In genomic region chr3:47473391-47473790, GRCh38 we compare ENCODE assay signal across 13 cellular contexts. TPM values are rescaled to one million over a fixed set of nuclear protein-coding genes. Genes with fewer than 3 reads are reported as not detected.
A peak's percentile ranks its signal among the peaks of the same experiment; 100 is the strongest.
DNase-seq lines count a peak whose midpoint lies in the region; ATAC-seq and TF ChIP-seq lines count a peak whose summit lies in the region.
"Had no signal": no experiment of that assay in that cellular context is flagged by ENCODE, and none has a peak within 500 bp of the region (broad histone marks: within the 10 kb centered on the region; RNA-seq: fewer than 3 reads in every experiment).

No MANE protein-coding gene starts in this region.

- peaks cover 33% of the 10 kb centered on the region for H3K4me1 ChIP-seq in CD8-positive, alpha-beta memory T cell (ENCODE audit: insufficient read depth, low read length)
- H3K4me1 ChIP-seq in IMR-90 (ENCODE audit: control insufficient read depth, insufficient read depth, low read length) (peaks cover 2% of the 10 kb centered on the region; the same call in 1 of the 2 replicates), adrenal gland (replicated peaks in 1 of 2) (peaks cover 22 to 53% of the 10 kb centered on the region in 2 donors)

- no peak overlapping the region for H2BK5ac ChIP-seq in IMR-90 (ENCODE audit: low read depth, low read length, poor library complexity, severe bottlenecking)

- H3K36me3 Mint-ChIP-seq in CD8-positive, alpha-beta memory T cell = peaks cover 0 to 8% (median 3%) of the 10 kb centered on the region in 3 donors
- H3K36me3 Mint-ChIP-seq in naive thymus-derived CD8-positive, alpha-beta T cell = peaks cover 0 to 7% (median 3%) of the 10 kb centered on the region in 3 donors

- no peak overlapping the region for H3K4me3 ChIP-seq in CD8-positive, alpha-beta memory T cell (ENCODE audit: low read length)
- no peak overlapping the region for H3K4me3 ChIP-seq in IMR-90 (ENCODE audit: insufficient read depth, low read depth, low read length)
- H3K4me3 ChIP-seq in adrenal gland = peak overlapping the region in 1 of 4 donors; percentile 94
- H3K4me3 ChIP-seq: MG63, ovary had no signal

- H2BK15ac ChIP-seq in IMR-90 (ENCODE audit: low read depth, low read length) = no peak overlapping the region

- intact Hi-C loops in IMR-90 (cut with micrococcal nuclease) (no loop called here), adrenal gland (cut with DNase I) (no loop called here)

- H3K36me3 ChIP-seq in CD8-positive, alpha-beta memory T cell (ENCODE audit: insufficient read depth, low read length) = no peaks in the 10 kb centered on the region
- H3K36me3 ChIP-seq in IMR-90 (ENCODE audit: control insufficient read depth, insufficient read depth, low read length) (no peaks in the 10 kb centered on the region), adrenal gland (replicated peaks in 1 of 2) (no peaks in the 10 kb centered on the region)
- H3K36me3 ChIP-seq: MG63, ovary had no signal

- H3K9me3 ChIP-seq in CD8-positive, alpha-beta memory T cell (ENCODE audit: low read length) = no peaks in the 10 kb centered on the region
- H3K9me3 ChIP-seq in IMR-90 (ENCODE audit: control insufficient read depth, insufficient read depth, low read length) = no peaks in the 10 kb centered on the region
- H3K9me3 ChIP-seq in adrenal gland (replicated peaks in 1 of 3) = no peaks in the 10 kb centered on the region
- H3K9me3 ChIP-seq: MG63, ovary had no signal

- TF ChIP-seq POLR2A in IMR-90 (IDR thresholded peaks at IDR 0.05; ENCODE audit: low read depth, low read length) (no peak), adrenal gland (IDR thresholded peaks at IDR 0.05) (no peak)

- TF ChIP-seq RAD21 in IMR-90 (IDR thresholded peaks at IDR 0.05; ENCODE audit: low read length) = no peak

- H3K4me1 Mint-ChIP-seq in CD8-positive, alpha-beta memory T cell = peaks cover 33 to 60% (median 49%) of the 10 kb centered on the region in 3 donors
- H3K4me1 Mint-ChIP-seq in naive thymus-derived CD8-positive, alpha-beta T cell = peaks cover 19 to 54% (median 52%) of the 10 kb centered on the region in 4 donors

- no TSS peak for BruUV-seq in IMR-90 (replicated peaks; lab: Mats Ljungman, UMichigan)

- dilution Hi-C loops in IMR-90 (cut with HindIII; ENCODE audit: low sequenced_read_pairs, unreplicated experiment) = no loop called here

- no peak overlapping the region for H3K4ac ChIP-seq in IMR-90 (ENCODE audit: low read depth, low read length)

- H3K9ac ChIP-seq in IMR-90 (ENCODE audit: low read depth, low read length) = no peak overlapping the region

- peak overlapping the region; percentile 21 to 85 (median 72) for H3K27ac Mint-ChIP-seq in CD8-positive, alpha-beta memory T cell
- H3K27ac Mint-ChIP-seq in naive thymus-derived CD8-positive, alpha-beta T cell = peak overlapping the region; percentile 56 to 86 (median 70)
- H3K27ac Mint-ChIP-seq: dendritic cell treated with granulocyte-macrophage colony-stimulating factor and Interleukin-4, amounts not matched to agents 40 ng/mL and 50 ng/mL, for 4 days had no signal

- DNase-seq in CD8-positive, alpha-beta memory T cell = no peak
- no peak for DNase-seq in IMR-90
- peak in 1 of 7 donors; percentile 45 for DNase-seq in adrenal gland
- no peak for DNase-seq in naive thymus-derived CD8-positive, alpha-beta T cell
- no peak for DNase-seq in Ammon's horn (ENCODE audit: low spot score)
- DNase-seq: activated CD4-positive, CD25-positive, alpha-beta regulatory T cell; MG63; ovary; SHP77 treated with DMSO at 0.1 percent for 48 hours had no signal

- CTCF ChIA-PET in CD8-positive, alpha-beta memory T cell (lab: Charles Lee) = interaction anchor here (1.4 kb wide), 1 partner anchor 52 kb away, joined by 5 read pairs; no protein-coding TSS in a partner anchor
- CTCF ChIA-PET in IMR-90 (lab: Yijun Ruan, JAX) = no interaction called here

- peak overlapping the region; percentile 64 to 84 (median 73) for H3K4me3 Mint-ChIP-seq in CD8-positive, alpha-beta memory T cell
- H3K4me3 Mint-ChIP-seq in naive thymus-derived CD8-positive, alpha-beta T cell = peak overlapping the region; percentile 54 to 95 (median 77)
- H3K4me3 Mint-ChIP-seq: dendritic cell treated with granulocyte-macrophage colony-stimulating factor and Interleukin-4, amounts not matched to agents 40 ng/mL and 50 ng/mL, for 4 days had no signal

- peaks cover 11 to 50% of the 10 kb centered on the region in 2 experiments for H3K79me1 ChIP-seq in IMR-90 (ENCODE audit: low read depth in 1 of 2, low read length in 2 of 2)

- in situ Hi-C loops in IMR-90 (cut with MboI; ENCODE audit: low sequenced_read_pairs) = no loop called here

- H3K27me3 ChIP-seq in CD8-positive, alpha-beta memory T cell (ENCODE audit: insufficient read depth, low read length, poor library complexity, severe bottlenecking) = no peaks in the 10 kb centered on the region
- H3K27me3 ChIP-seq in IMR-90 (ENCODE audit: control insufficient read depth, insufficient read depth, low read length) (no peaks in the 10 kb centered on the region), adrenal gland (no peaks in the 10 kb centered on the region)
- H3K27me3 ChIP-seq: MG63, ovary had no signal

- no peak for TF ChIP-seq CTCF in IMR-90 (conservative IDR thresholded peaks at IDR 0.05; ENCODE audit: low read depth, low read length)
- TF ChIP-seq CTCF in adrenal gland (IDR thresholded peaks at IDR 0.05) = no peak

- POLR2A ChIA-PET in CD8-positive, alpha-beta memory T cell (lab: Charles Lee) = no interaction called here
- POLR2A ChIA-PET in IMR-90 (lab: Charles Lee; ENCODE audit: unreplicated experiment) = no interaction called here
- POLR2A ChIA-PET in naive thymus-derived CD8-positive, alpha-beta T cell (lab: Charles Lee) = interaction anchor here (1.5 kb wide), 1 partner anchor 308 kb away, joined by 3 read pairs; no protein-coding TSS in a partner anchor

- no peaks in the 10 kb centered on the region for H3K27me3 Mint-ChIP-seq in CD8-positive, alpha-beta memory T cell
- H3K27me3 Mint-ChIP-seq in naive thymus-derived CD8-positive, alpha-beta T cell = no peaks in the 10 kb centered on the region
- H3K27me3 Mint-ChIP-seq: dendritic cell treated with granulocyte-macrophage colony-stimulating factor and Interleukin-4, amounts not matched to agents 40 ng/mL and 50 ng/mL, for 4 days had no signal

- H4K91ac ChIP-seq in IMR-90 (ENCODE audit: insufficient read depth, low read depth, low read length) = no peak overlapping the region

- H3K27ac ChIP-seq in CD8-positive, alpha-beta memory T cell (ENCODE audit: low read depth, low read length) = no peak overlapping the region
- H3K27ac ChIP-seq in IMR-90 (ENCODE audit: insufficient read depth, low read length) (no peak overlapping the region), adrenal gland (peak overlapping the region in 3 of 5 donors; percentile 8 to 90 (median 13))
- H3K27ac ChIP-seq: ovary had no signal

- H3K56ac ChIP-seq in IMR-90 (ENCODE audit: extremely low read depth, insufficient read depth, low read length) = no peak overlapping the region

- no peak for ATAC-seq in IMR-90 (ENCODE audit: low read depth)
- ATAC-seq in naive thymus-derived CD8-positive, alpha-beta T cell = no peak
- no peak for ATAC-seq in GM21423 (IDR thresholded peaks at IDR 0.05; ENCODE audit: unreplicated experiment)
- no peak for ATAC-seq in HG03280 (IDR thresholded peaks at IDR 0.05; ENCODE audit: unreplicated experiment)
- no peak for ATAC-seq in GM21515 (IDR thresholded peaks at IDR 0.05; ENCODE audit: unreplicated experiment)

- H2AK5ac ChIP-seq in IMR-90 (ENCODE audit: low read depth, low read length) = no peak overlapping the region

- peaks cover 27% of the 10 kb centered on the region for H4K20me1 ChIP-seq in IMR-90 (ENCODE audit: insufficient read depth, low read length)

- no peak overlapping the region for H3K14ac ChIP-seq in IMR-90 (replicated peaks; ENCODE audit: low read depth, low read length)

- H3K4me2 ChIP-seq in IMR-90 (ENCODE audit: low read depth, low read length) = no peak overlapping the region

- no CpG with 5 or more reads among the region's 3 CpGs for WGBS in IMR-90 (ENCODE audit: extremely low coverage in 2 of 2, insufficient read length in 1 of 2), 2 experiments
- 26 to 55% (median 40%) methylated on average over 2 to 3 of the region's 3 CpGs for WGBS in adrenal gland, 4 donors

- H4K8ac ChIP-seq in IMR-90 (ENCODE audit: low read depth in 2 of 2, low read length in 2 of 2) = no peak overlapping the region

- no peak overlapping the region for H3K18ac ChIP-seq in IMR-90 (ENCODE audit: low read depth, low read length)

- no peak overlapping the region for H2AK9ac ChIP-seq in IMR-90 (replicated peaks; ENCODE audit: low read depth, low read length, poor library complexity)

- no peak overlapping the region for H2BK20ac ChIP-seq in IMR-90 (ENCODE audit: low read depth, low read length)

- peak overlapping the region; percentile 3; the same call in 1 of the 2 replicates for H3K23ac ChIP-seq in IMR-90 (ENCODE audit: low read depth, low read length)

- H3K9me3 Mint-ChIP-seq in CD8-positive, alpha-beta memory T cell = no peaks in the 10 kb centered on the region
- no peaks in the 10 kb centered on the region for H3K9me3 Mint-ChIP-seq in naive thymus-derived CD8-positive, alpha-beta T cell
- H3K9me3 Mint-ChIP-seq: dendritic cell treated with granulocyte-macrophage colony-stimulating factor and Interleukin-4, amounts not matched to agents 40 ng/mL and 50 ng/mL, for 4 days had no signal

- H4K5ac ChIP-seq in IMR-90 (ENCODE audit: low read depth, low read length) = no peak overlapping the region

- no peak overlapping the region for H2BK120ac ChIP-seq in IMR-90 (ENCODE audit: low read depth, low read length)

- no peak overlapping the region for H2AFZ ChIP-seq in IMR-90 (replicated peaks; ENCODE audit: low read length, poor library complexity)

- H3K9me1 ChIP-seq in IMR-90 (ENCODE audit: insufficient read depth, low read length) = peaks cover 3% of the 10 kb centered on the region; the same call in 1 of the 2 replicates

RNA-seq across cellular contexts. Expression of gene SCAP, which starts 2.4 kb away (rescaled TPM):
- 10 to 100 TPM; 66.4 to 73.4 TPM for total RNA-seq in CD8-positive, alpha-beta memory T cell
- polyA plus RNA-seq in CD8-positive, alpha-beta memory T cell = 60.3 TPM
- total RNA-seq in IMR-90 (2012; rRNA removed) (30.8 and 34.6 TPM in 2 replicates), adrenal gland (100 to 1,000 TPM; 126 to 954 (median 170) TPM)
- polyA plus RNA-seq in IMR-90 (2012; rRNA removed) (25.3 and 27.8 TPM in 2 replicates), adrenal gland (100 to 1,000 TPM; 130 to 560 (median 182) TPM)
- 18.6 and 28.9 TPM in 2 replicates for polyA plus RNA-seq in IMR-90 (2012; cell fraction: cytosol; rRNA removed)
- polyA plus RNA-seq in IMR-90 (2012; cell fraction: nucleus; rRNA removed; ENCODE audit: low replicate concordance) = 44.0 and 90.8 TPM in 2 replicates
- 10 to 100 TPM; 94.8 to 95.9 TPM for total RNA-seq in naive thymus-derived CD8-positive, alpha-beta T cell
- polyA plus RNA-seq in naive thymus-derived CD8-positive, alpha-beta T cell = 10 to 100 TPM; 32.3 to 55.7 (median 38.7) TPM

RNA-seq across cellular contexts. Expression of gene ELP6, which starts 40.1 kb away (rescaled TPM):
- 10 to 100 TPM; 45.7 to 47.1 TPM for total RNA-seq in CD8-positive, alpha-beta memory T cell
- polyA plus RNA-seq in CD8-positive, alpha-beta memory T cell = 33.8 TPM
- total RNA-seq in IMR-90 (2012; rRNA removed) = 26.1 and 31.4 TPM in 2 replicates
- 44.9 and 49.4 TPM in 2 replicates for polyA plus RNA-seq in IMR-90 (2012; rRNA removed)
- 53.8 and 59.8 TPM in 2 replicates for polyA plus RNA-seq in IMR-90 (2012; cell fraction: cytosol; rRNA removed)
- polyA plus RNA-seq in IMR-90 (2012; cell fraction: nucleus; rRNA removed; ENCODE audit: low replicate concordance) = 38.9 and 42.4 TPM in 2 replicates
- total RNA-seq in adrenal gland = 100 to 1,000 TPM in 1 of 8 donors, 10 to 100 TPM in 7; 41.3 to 125 (median 44.1) TPM
- 10 to 100 TPM; 46.5 to 53.7 (median 51.7) TPM for polyA plus RNA-seq in adrenal gland
- total RNA-seq in naive thymus-derived CD8-positive, alpha-beta T cell = 10 to 100 TPM; 30.1 to 39.5 TPM
- polyA plus RNA-seq in naive thymus-derived CD8-positive, alpha-beta T cell = 10 to 100 TPM; 29.9 to 41.9 (median 33.8) TPM

Comparison
In these comparisons a context has a peak if more than half of its experiments do, and no peak if none do; other contexts are left out.
1. H3K27ac ChIP-seq: peak in adrenal gland (3 of 5); none in CD8-positive, alpha-beta memory T cell (single experiment) and IMR-90 (single experiment).